Comparison of ENCODE assay signal across 2 cellular contexts in genomic region chr4:8168232-8168631, GRCh38.
TF ChIP-seq lines count a peak whose summit lies in the region.

No MANE protein-coding gene starts in this region.

TF ChIP-seq in liver, 16 proteins besides CTCF, POLR2A, EP300 and RAD21:
- no peak for TF ChIP-seq FOXA2 (IDR thresholded peaks at IDR 0.05)
- no peak for TF ChIP-seq JUND (IDR thresholded peaks at IDR 0.05)
- TF ChIP-seq HNF4A (conservative IDR thresholded peaks at IDR 0.05) = no peak
- TF ChIP-seq TAF1 (conservative IDR thresholded peaks at IDR 0.05) = no peak
- no peak for TF ChIP-seq FOXA1 (IDR thresholded peaks at IDR 0.05)
- TF ChIP-seq REST (IDR thresholded peaks at IDR 0.05) = no peak

TF ChIP-seq in HepG2, 621 proteins besides CTCF, POLR2A, EP300 and RAD21:
- no peak for TF ChIP-seq ZNF672 (CRISPR knock-in tag; IDR thresholded peaks at IDR 0.05)
- TF ChIP-seq ZNF354B (CRISPR knock-in tag; IDR thresholded peaks at IDR 0.05) = no peak
- TF ChIP-seq CC2D1A (CRISPR knock-in tag; IDR thresholded peaks at IDR 0.05) = no peak
- TF ChIP-seq CAMTA2 (CRISPR knock-in tag; IDR thresholded peaks at IDR 0.05; ENCODE audit: borderline replicate concordance) = no peak
- TF ChIP-seq ZNF503 (CRISPR knock-in tag; IDR thresholded peaks at IDR 0.05) = no peak
- no peak for TF ChIP-seq ZNF780A (CRISPR knock-in tag; IDR thresholded peaks at IDR 0.05)
- no peak for TF ChIP-seq ZNF232 (CRISPR knock-in tag; IDR thresholded peaks at IDR 0.05; ENCODE audit: borderline replicate concordance)
- no peak for TF ChIP-seq CCDC6 (CRISPR knock-in tag; IDR thresholded peaks at IDR 0.05)
- TF ChIP-seq, protein P1, sequence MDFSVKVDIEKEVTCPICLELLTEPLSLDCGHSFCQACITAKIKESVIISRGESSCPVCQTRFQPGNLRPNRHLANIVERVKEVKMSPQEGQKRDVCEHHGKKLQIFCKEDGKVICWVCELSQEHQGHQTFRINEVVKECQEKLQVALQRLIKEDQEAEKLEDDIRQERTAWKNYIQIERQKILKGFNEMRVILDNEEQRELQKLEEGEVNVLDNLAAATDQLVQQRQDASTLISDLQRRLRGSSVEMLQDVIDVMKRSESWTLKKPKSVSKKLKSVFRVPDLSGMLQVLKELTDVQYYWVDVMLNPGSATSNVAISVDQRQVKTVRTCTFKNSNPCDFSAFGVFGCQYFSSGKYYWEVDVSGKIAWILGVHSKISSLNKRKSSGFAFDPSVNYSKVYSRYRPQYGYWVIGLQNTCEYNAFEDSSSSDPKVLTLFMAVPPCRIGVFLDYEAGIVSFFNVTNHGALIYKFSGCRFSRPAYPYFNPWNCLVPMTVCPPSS (IDR thresholded peaks at IDR 0.05) = no peak
- TF ChIP-seq SRF (IDR thresholded peaks at IDR 0.05; ENCODE audit: low read depth, low read length) = no peak
- no peak for TF ChIP-seq TFE3 (CRISPR knock-in tag; IDR thresholded peaks at IDR 0.05)
- TF ChIP-seq HDAC2 (CRISPR knock-in tag; IDR thresholded peaks at IDR 0.05) = no peak
- TF ChIP-seq ZNF546 (CRISPR knock-in tag; conservative IDR thresholded peaks at IDR 0.05) = no peak
- no peak for TF ChIP-seq FOXK1 (CRISPR knock-in tag; IDR thresholded peaks at IDR 0.05; ENCODE audit: borderline replicate concordance, low read depth)
- no peak for TF ChIP-seq NCOA1 (CRISPR knock-in tag; IDR thresholded peaks at IDR 0.05)
- TF ChIP-seq RFX5 (IDR thresholded peaks at IDR 0.05; ENCODE audit: low read depth, low read length) = no peak
- no peak for TF ChIP-seq ELF4 (CRISPR knock-in tag; IDR thresholded peaks at IDR 0.05; ENCODE audit: borderline replicate concordance)
- no peak for TF ChIP-seq ZNF24 (IDR thresholded peaks at IDR 0.05)
- TF ChIP-seq PHF8 (CRISPR knock-in tag; IDR thresholded peaks at IDR 0.05) = no peak
